ENCODE assay signal across 29 cellular contexts in the genomic region with DNA sequence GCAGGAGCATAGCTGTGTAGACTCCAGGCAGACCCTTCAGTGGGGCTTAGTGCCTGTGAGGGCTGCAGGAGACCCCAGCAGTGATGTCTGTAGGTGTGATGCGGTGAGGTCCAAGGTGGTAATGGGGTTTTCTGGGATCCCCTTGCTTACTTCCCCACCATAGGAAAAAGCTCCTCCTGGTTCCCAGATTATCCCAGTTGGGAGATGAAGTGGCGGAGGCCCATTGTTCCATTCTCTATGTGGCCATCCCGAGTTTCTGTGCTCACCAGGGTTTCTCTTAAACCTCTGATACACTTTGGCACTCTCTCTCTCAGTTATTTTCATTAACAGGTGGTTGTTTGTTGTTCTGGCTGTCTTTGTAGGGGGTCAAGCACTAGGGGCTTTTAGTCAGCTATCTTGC.
"Had no signal": no experiment of that assay in that cellular context is flagged by ENCODE, and none has a peak within 500 bp of the region (broad histone marks: within the 10 kb centered on the region; RNA-seq: fewer than 3 reads in every experiment).

No MANE protein-coding gene starts in this region.

- ATAC-seq: activated CD4-positive, alpha-beta T cell treated with anti-CD3 and anti-CD28 coated beads for 36 hours; activated CD8-positive, alpha-beta memory T cell treated with anti-CD3 and anti-CD28 coated beads, Interleukin-2, amount 10 ng/mL, durations not matched to agents 7 days and 5 days; activated CD8-positive, alpha-beta T cell treated with anti-CD3 and anti-CD28 coated beads, Interleukin-2, amount 10 ng/mL, durations not matched to agents 7 days and 5 days; activated naive CD8-positive, alpha-beta T cell treated with anti-CD3 and anti-CD28 coated beads, Interleukin-2, amount 50 U/mL, for 24 hours had no signal

- H3K4me3 ChIP-seq: ascending aorta, cardiac muscle cell had no signal

- DNase-seq: activated B cell treated with CpG ODN at 0.5 μM for 24 hours; activated CD4-positive, alpha-beta memory T cell treated with anti-CD3 and anti-CD28 coated beads, Interleukin-2, amount 10 ng/mL, durations not matched to agents 7 days and 5 days; activated CD4-positive, alpha-beta T cell treated with anti-CD3 and anti-CD28 coated beads for 36 hours; activated CD4-positive, alpha-beta T cell treated with anti-CD3 and anti-CD28 coated beads for 48 hours; activated CD4-positive, alpha-beta T cell treated with anti-CD3 and anti-CD28 coated beads, Interleukin-2, amount 10 ng/mL, durations not matched to agents 7 days and 5 days; activated CD4-positive, alpha-beta T cell treated with anti-CD3 and anti-CD28 coated beads, Interleukin-2, amount 50 U/mL, for 48 hours; activated CD4-positive, CD25-positive, alpha-beta regulatory T cell treated with anti-CD3 and anti-CD28 coated beads, Interleukin-2, amount 50 U/mL, for 72 hours; activated CD8-positive, alpha-beta memory T cell treated with anti-CD3 and anti-CD28 coated beads for 24 hours; activated CD8-positive, alpha-beta memory T cell treated with anti-CD3 and anti-CD28 coated beads, Interleukin-2, amount 10 ng/mL, durations not matched to agents 7 days and 5 days; activated CD8-positive, alpha-beta memory T cell treated with anti-CD3 and anti-CD28 coated beads, Interleukin-2, amount 50 U/mL, for 48 hours; activated CD8-positive, alpha-beta T cell treated with anti-CD3 and anti-CD28 coated beads, Interleukin-2, amount 10 ng/mL, durations not matched to agents 7 days and 5 days; activated effector memory CD4-positive, alpha-beta T cell treated with Interleukin-2 at 50 U/mL for 16 hours; activated gamma-delta T cell; activated naive CD4-positive, alpha-beta T cell treated with anti-CD3 and anti-CD28 coated beads, Interleukin-2, amount 10 ng/mL, durations not matched to agents 7 days and 5 days; activated naive CD4-positive, alpha-beta T cell treated with Interleukin-2 at 50 U/mL for 16 hours; activated naive CD8-positive, alpha-beta T cell treated with anti-CD3 and anti-CD28 coated beads, Interleukin-2, amount 10 ng/mL, durations not matched to agents 7 days and 5 days; activated naive CD8-positive, alpha-beta T cell treated with anti-CD3 and anti-CD28 coated beads, Interleukin-2, amount 50 U/mL, for 24 hours; activated T-cell treated with anti-CD3 and anti-CD28 coated beads, Interleukin-2, amount 50 U/mL, for 24 hours; activated T-cell treated with anti-CD3 and anti-CD28 coated beads, Interleukin-2, amount 50 U/mL, for 48 hours; amygdala; anterior cingulate cortex; caudate nucleus; cerebellar nuclear complex; T-helper 1 cell; T-helper 2 cell; T-helper 9 cell had no signal

- H3K27ac ChIP-seq: ascending aorta, cardiac muscle cell, VCaP had no signal

- H3K27me3 ChIP-seq: ascending aorta, cardiac muscle cell had no signal

- H3K36me3 ChIP-seq: ascending aorta, cardiac muscle cell had no signal
